Comparison of ENCODE assay signal across 8 cellular contexts in the genomic region with DNA sequence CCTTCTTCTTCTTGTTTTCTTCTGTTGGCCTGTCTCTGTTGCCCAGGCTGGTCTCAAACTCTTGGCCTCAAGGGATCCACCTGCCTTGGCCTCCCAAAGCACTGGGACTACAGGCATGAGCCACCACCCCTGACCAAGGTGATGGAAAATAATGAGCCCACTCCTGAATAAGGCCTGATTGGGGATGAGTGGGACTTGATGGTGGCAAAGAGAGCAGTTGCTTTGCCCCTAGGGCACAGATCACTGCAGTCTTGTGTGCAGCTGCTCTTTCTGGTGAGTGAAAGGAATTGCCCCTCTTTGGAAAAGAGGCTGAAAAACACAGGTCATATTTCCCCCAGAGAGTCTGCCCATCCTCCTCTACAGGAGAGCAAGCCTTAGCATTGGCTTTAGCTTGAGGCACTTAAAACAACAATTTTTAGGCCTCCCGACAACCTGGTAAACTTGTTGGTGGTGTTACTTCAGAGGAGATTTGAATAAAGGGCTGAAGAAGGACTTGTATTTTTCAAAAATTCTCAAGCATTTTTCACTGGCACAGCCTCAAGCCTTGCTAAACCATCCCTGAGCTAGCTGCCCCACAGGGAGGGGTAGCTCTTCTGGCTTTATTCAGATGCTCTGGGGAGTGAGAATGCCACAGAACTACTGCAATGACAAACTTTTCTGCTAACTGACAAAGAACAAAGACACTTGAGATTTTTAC. TPM values are rescaled to one million over a fixed set of nuclear protein-coding genes. Genes with fewer than 3 reads are reported as not detected.
DNase-seq lines count a peak whose midpoint lies in the region; ATAC-seq and TF ChIP-seq lines count a peak whose summit lies in the region.

No MANE protein-coding gene starts in this region.

- peak overlapping the region; percentile 42 to 87 (median 82) for H3K27ac Mint-ChIP-seq in CD14-positive monocyte
- H3K27ac Mint-ChIP-seq in activated T-helper 17 cell treated with anti-CD3 and anti-CD28 coated beads, Interleukin-2, amount 50 U/mL, for 72 hours: peak overlapping the region; percentile 84

- peaks cover 18% of the 10 kb centered on the region for H3K4me1 ChIP-seq in mesodermal cell (ENCODE audit: control insufficient read depth, insufficient read depth, low read length, poor library complexity, severe bottlenecking)

- H3K36me3 Mint-ChIP-seq in CD14-positive monocyte: peaks cover 0 to 2% of the 10 kb centered on the region in 2 donors
- peaks cover 22% of the 10 kb centered on the region for H3K36me3 Mint-ChIP-seq in activated T-helper 17 cell treated with anti-CD3 and anti-CD28 coated beads, Interleukin-2, amount 50 U/mL, for 72 hours (ENCODE audit: low read depth)

- H3K27ac ChIP-seq in mesodermal cell (ENCODE audit: low read depth, low read length, severe bottlenecking): peak overlapping the region; percentile 66

- peak; percentile 41 for ATAC-seq in activated T-helper 17 cell treated with anti-CD3 and anti-CD28 coated beads, Interleukin-2, amount 50 U/mL, for 72 hours (replicated peaks)
- ATAC-seq in GM18519 (IDR thresholded peaks at IDR 0.05; ENCODE audit: low FRiP score, unreplicated experiment): no peak
- ATAC-seq in GM21367 (IDR thresholded peaks at IDR 0.05; ENCODE audit: unreplicated experiment): no peak

- intact Hi-C loops in CD14-positive monocyte (cut with micrococcal nuclease): no loop called here

- H3K27me3 ChIP-seq in H7 (ENCODE audit: control insufficient read depth, insufficient read depth, low read length): no peaks in the 10 kb centered on the region

- peaks cover 62 to 79% (median 65%) of the 10 kb centered on the region in 3 donors for H3K27me3 Mint-ChIP-seq in CD14-positive monocyte (ENCODE audit: low read depth in 3 of 3)
- H3K27me3 Mint-ChIP-seq in activated T-helper 17 cell treated with anti-CD3 and anti-CD28 coated beads, Interleukin-2, amount 50 U/mL, for 72 hours: no peaks in the 10 kb centered on the region

- DNase-seq in CD14-positive monocyte (ENCODE audit: low spot score): no peak
- DNase-seq in HT1080 (ENCODE audit: low read depth): peak; percentile 72
- DNase-seq in H7: no peak
- DNase-seq in NCI-H1694 (lab: John Stamatoyannopoulos, UW): no peak

- WGBS in mesodermal cell (ENCODE audit: insufficient coverage in 2 of 2), 2 experiments: no CpG with 5 or more reads among the region's 1 CpG

- H3K4me3 ChIP-seq in mesodermal cell (ENCODE audit: extremely low read depth, insufficient read depth, low read length, poor library complexity, severe bottlenecking) (no peak overlapping the region), H7 (ENCODE audit: insufficient read depth, low read depth, low read length) (no peak overlapping the region)

- H3K4me3 Mint-ChIP-seq in CD14-positive monocyte: peak overlapping the region in 1 of 2 donors; percentile 80
- H3K4me3 Mint-ChIP-seq in activated T-helper 17 cell treated with anti-CD3 and anti-CD28 coated beads, Interleukin-2, amount 50 U/mL, for 72 hours: peak overlapping the region; percentile 88

- H3K9me3 Mint-ChIP-seq in CD14-positive monocyte: peaks cover 3 to 12% (median 9%) of the 10 kb centered on the region in 7 donors
- peaks cover 5% of the 10 kb centered on the region for H3K9me3 Mint-ChIP-seq in activated T-helper 17 cell treated with anti-CD3 and anti-CD28 coated beads, Interleukin-2, amount 50 U/mL, for 72 hours

- H3K36me3 ChIP-seq in mesodermal cell (ENCODE audit: control insufficient read depth, insufficient read depth, low read length): no peaks in the 10 kb centered on the region
- no peaks in the 10 kb centered on the region for H3K36me3 ChIP-seq in H7 (replicated peaks; ENCODE audit: control insufficient read depth, insufficient read depth, low read length)

- H3K9me3 ChIP-seq in mesodermal cell (ENCODE audit: control insufficient read depth, low read length): no peaks in the 10 kb centered on the region

- peaks cover 26% of the 10 kb centered on the region for H3K4me1 Mint-ChIP-seq in CD14-positive monocyte
- H3K4me1 Mint-ChIP-seq in activated T-helper 17 cell treated with anti-CD3 and anti-CD28 coated beads, Interleukin-2, amount 50 U/mL, for 72 hours: peaks cover 39% of the 10 kb centered on the region

- no peak for TF ChIP-seq CTCF in CD14-positive monocyte (IDR thresholded peaks at IDR 0.05)

RNA-seq across cellular contexts. Expression of a gene that starts 6.1 kb away (rescaled TPM):
- not detected for polyA plus RNA-seq in CD14-positive monocyte
- total RNA-seq in HT1080 (2014; rRNA removed; shearing (Covaris generic)): 10.6 and 12.1 TPM in 2 replicates
- polyA plus RNA-seq in HT1080 (2015; cell fraction: cytosol; rRNA removed): 7.7 and 8.7 TPM in 2 replicates
- 15.0 and 18.2 TPM in 2 replicates for polyA plus RNA-seq in HT1080 (2015; cell fraction: nucleus; rRNA removed)
- total RNA-seq in activated T-helper 17 cell treated with anti-CD3 and anti-CD28 coated beads, Interleukin-2, amount 50 U/mL, for 72 hours: 10 to 100 TPM; 33.5 to 76.6 TPM
- polyA plus RNA-seq in mesodermal cell (2013, experiment 1 of 2): 11.2 TPM
- 12.0 TPM for polyA plus RNA-seq in mesodermal cell (2013, experiment 2 of 2)
- total RNA-seq in H7 (2014; rRNA removed; shearing (Covaris generic)): 10.5 and 23.7 TPM in 2 replicates

RNA-seq across cellular contexts. Expression of a gene that starts 30.0 kb away (rescaled TPM):
- polyA plus RNA-seq in CD14-positive monocyte: not detected
- not detected in 2 replicates for total RNA-seq in HT1080 (2014; rRNA removed; shearing (Covaris generic))
- not detected in 2 replicates for polyA plus RNA-seq in HT1080 (2015; cell fraction: cytosol; rRNA removed)
- not detected in 2 replicates for polyA plus RNA-seq in HT1080 (2015; cell fraction: nucleus; rRNA removed)
- not detected for total RNA-seq in activated T-helper 17 cell treated with anti-CD3 and anti-CD28 coated beads, Interleukin-2, amount 50 U/mL, for 72 hours
- not detected for polyA plus RNA-seq in mesodermal cell (2013, experiment 1 of 2)
- not detected for polyA plus RNA-seq in mesodermal cell (2013, experiment 2 of 2)
- total RNA-seq in H7 (2014; rRNA removed; shearing (Covaris generic)): 0.48 and 0.78 TPM in 2 replicates

RNA-seq across cellular contexts. Expression of a gene that starts 43.5 kb away (rescaled TPM):
- 10 to 100 TPM; 16.8 to 18.6 TPM for polyA plus RNA-seq in CD14-positive monocyte
- total RNA-seq in HT1080 (2014; rRNA removed; shearing (Covaris generic)): 86.8 and 93.6 TPM in 2 replicates
- polyA plus RNA-seq in HT1080 (2015; cell fraction: cytosol; rRNA removed): 68.4 and 77.1 TPM in 2 replicates
- polyA plus RNA-seq in HT1080 (2015; cell fraction: nucleus; rRNA removed): 99.6 and 102 TPM in 2 replicates
- 100 to 1,000 TPM in 1 of 2 donors, 10 to 100 TPM in 1; 86.7 to 110 TPM for total RNA-seq in activated T-helper 17 cell treated with anti-CD3 and anti-CD28 coated beads, Interleukin-2, amount 50 U/mL, for 72 hours
- 109 TPM for polyA plus RNA-seq in mesodermal cell (2013, experiment 1 of 2)
- polyA plus RNA-seq in mesodermal cell (2013, experiment 2 of 2): 132 TPM
- total RNA-seq in H7 (2014; rRNA removed; shearing (Covaris generic)): 149 and 165 TPM in 2 replicates

RNA-seq across cellular contexts. Expression of a gene that starts 44.5 kb away (rescaled TPM):
- not detected for polyA plus RNA-seq in CD14-positive monocyte
- total RNA-seq in HT1080 (2014; rRNA removed; shearing (Covaris generic)): not detected in 2 replicates
- polyA plus RNA-seq in HT1080 (2015; cell fraction: cytosol; rRNA removed): not detected in 2 replicates
- polyA plus RNA-seq in HT1080 (2015; cell fraction: nucleus; rRNA removed): not detected in 2 replicates
- not detected for total RNA-seq in activated T-helper 17 cell treated with anti-CD3 and anti-CD28 coated beads, Interleukin-2, amount 50 U/mL, for 72 hours
- polyA plus RNA-seq in mesodermal cell (2013, experiment 1 of 2): not detected
- not detected for polyA plus RNA-seq in mesodermal cell (2013, experiment 2 of 2)
- total RNA-seq in H7 (2014; rRNA removed; shearing (Covaris generic)): not detected in 2 replicates

RNA-seq across cellular contexts. Expression of a gene that starts 51.1 kb away (rescaled TPM):
- polyA plus RNA-seq in CD14-positive monocyte: under 1 TPM; 0.42 to 0.55 TPM
- total RNA-seq in HT1080 (2014; rRNA removed; shearing (Covaris generic)): 0.13 TPM in 1 of 2 replicates, not detected in the other
- polyA plus RNA-seq in HT1080 (2015; cell fraction: cytosol; rRNA removed): 0.56 and 0.71 TPM in 2 replicates
- 1.2 and 1.3 TPM in 2 replicates for polyA plus RNA-seq in HT1080 (2015; cell fraction: nucleus; rRNA removed)
- 1 to 10 TPM; 2.1 to 6.5 TPM for total RNA-seq in activated T-helper 17 cell treated with anti-CD3 and anti-CD28 coated beads, Interleukin-2, amount 50 U/mL, for 72 hours
- polyA plus RNA-seq in mesodermal cell (2013, experiment 1 of 2): 0.77 TPM
- polyA plus RNA-seq in mesodermal cell (2013, experiment 2 of 2): 1.1 TPM
- total RNA-seq in H7 (2014; rRNA removed; shearing (Covaris generic)): 0.10 TPM in 1 of 2 replicates, not detected in the other
